Comparison of ENCODE assay signal across 8 cellular contexts in the genomic region with DNA sequence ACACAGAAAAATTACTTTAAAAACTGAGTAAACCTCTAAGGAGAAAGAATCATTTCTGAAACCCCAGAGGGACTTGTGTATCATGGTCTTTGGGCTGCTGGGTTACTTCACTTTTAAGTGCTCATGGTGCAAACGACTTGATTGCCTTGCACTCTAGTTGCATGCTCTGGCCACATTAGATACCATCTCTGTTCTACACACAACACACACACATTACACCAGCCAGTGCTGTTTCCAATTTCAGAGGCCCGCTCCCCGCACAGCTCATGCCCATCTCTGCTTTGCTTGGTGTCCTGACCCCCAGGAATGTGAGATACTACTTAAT. TPM values are rescaled to one million over a fixed set of nuclear protein-coding genes. Genes with fewer than 3 reads are reported as not detected.
A peak's percentile ranks its signal among the peaks of the same experiment; 100 is the strongest.
DNase-seq lines count a peak whose midpoint lies in the region; ATAC-seq, FAIRE-seq and TF ChIP-seq lines count a peak whose summit lies in the region.

No MANE protein-coding gene starts in this region.

- H3K27me3 ChIP-seq in endothelial cell of umbilical vein (ENCODE audit: control insufficient read depth in 2 of 2, insufficient read depth in 2 of 2, low read length in 2 of 2) (no peaks in the 10 kb centered on the region), neutrophil (peaks cover 4% of the 10 kb centered on the region)

- H3K36me3 Mint-ChIP-seq in T-cell, result no peaks in the 10 kb centered on the region

- POLR2A ChIA-PET in T-cell (lab: Charles Lee), result interaction anchor here in 1 of 2 donors (0.7 to 1.1 kb wide), 2 partner anchors 17 to 1471 kb away, joined by 3 to 5 read pairs; no protein-coding TSS in a partner anchor
- POLR2A ChIA-PET in endothelial cell of umbilical vein (lab: Charles Lee), result no interaction called here

- H3K27ac ChIP-seq in endothelial cell of umbilical vein (ENCODE audit: insufficient read depth, low read depth, low read length) (no peak overlapping the region), neutrophil (peak overlapping the region; percentile 96)

- TF ChIP-seq CTCF in endothelial cell of umbilical vein (IDR thresholded peaks at IDR 0.05; ENCODE audit: extremely low read depth in 1 of 2, insufficient read depth in 1 of 2, low read depth in 1 of 2, low read length in 2 of 2), result no peak
- no peak for TF ChIP-seq CTCF in neutrophil (IDR thresholded peaks at IDR 0.05)

- FAIRE-seq in endothelial cell of umbilical vein (lab: Jason Lieb, UNC), result no peak

- dilution Hi-C loops in endothelial cell of umbilical vein (cut with MboI; ENCODE audit: extremely low pct_ligation_motif_present, low sequenced_read_pairs), result no loop called here

- CTCF ChIA-PET in T-cell (lab: Charles Lee) (interaction anchor here in 1 of 2 donors (0.6 to 1.6 kb wide), 2 partner anchors 17 to 176 kb away, joined by 3 read pairs; no protein-coding TSS in a partner anchor), endothelial cell of umbilical vein (lab: Charles Lee) (interaction anchor here (1.0 to 1.4 kb wide), 6 partner anchors 13 to 1252 kb away, joined by 3 to 6 read pairs (median 4); no protein-coding TSS in a partner anchor)

- peak overlapping the region; percentile 68 to 82 for H3K27ac Mint-ChIP-seq in T-cell

- TF ChIP-seq POLR2A in endothelial cell of umbilical vein (IDR thresholded peaks at IDR 0.05; ENCODE audit: low read depth, low read length), result no peak

- no peaks in the 10 kb centered on the region for H3K9me3 ChIP-seq in endothelial cell of umbilical vein (replicated peaks; ENCODE audit: control insufficient read depth, insufficient read depth, low read length)
- no peaks in the 10 kb centered on the region for H3K9me3 ChIP-seq in neutrophil

- no peak for ATAC-seq in T-cell (replicated peaks in 1 of 4)

- peaks cover 3 to 14% of the 10 kb centered on the region in 2 donors for H3K27me3 Mint-ChIP-seq in T-cell

- H3K4me1 ChIP-seq in endothelial cell of umbilical vein (ENCODE audit: control insufficient read depth, extremely low read depth, insufficient read depth, low read length), result peaks cover 15% of the 10 kb centered on the region
- H3K4me1 ChIP-seq in neutrophil (ENCODE audit: control insufficient read depth in 1 of 2, insufficient read depth in 1 of 2, low read depth in 1 of 2, low read length in 1 of 2), result peaks cover 38 to 61% of the 10 kb centered on the region in 2 experiments

- BruUV-seq in endothelial cell of umbilical vein (replicated peaks; lab: Mats Ljungman, UMichigan), result no TSS peak

- peaks cover 45 to 54% (median 47%) of the 10 kb centered on the region in 3 donors for H3K4me1 Mint-ChIP-seq in T-cell

- peak overlapping the region; percentile 75 for H2AFZ ChIP-seq in endothelial cell of umbilical vein (ENCODE audit: low read depth, low read length)

- H3K9ac ChIP-seq in endothelial cell of umbilical vein (replicated peaks; ENCODE audit: extremely low read depth, insufficient read depth, low read length), result peak overlapping the region; percentile 56

- peaks cover 11% of the 10 kb centered on the region for H4K20me1 ChIP-seq in endothelial cell of umbilical vein (replicated peaks; ENCODE audit: control insufficient read depth, extremely low read depth, insufficient read depth, low read length)

- no peaks in the 10 kb centered on the region for H3K36me3 ChIP-seq in endothelial cell of umbilical vein (ENCODE audit: control insufficient read depth in 2 of 2, extremely low read depth in 1 of 2, insufficient read depth in 2 of 2, low read length in 2 of 2)
- no peaks in the 10 kb centered on the region for H3K36me3 ChIP-seq in neutrophil

- no peaks in the 10 kb centered on the region for H3K9me1 ChIP-seq in endothelial cell of umbilical vein (replicated peaks; ENCODE audit: control insufficient read depth, extremely low read depth, insufficient read depth, low read length)

- peaks cover 7% of the 10 kb centered on the region for H3K79me2 ChIP-seq in endothelial cell of umbilical vein (ENCODE audit: control insufficient read depth, insufficient read depth, low read length)

- intact Hi-C loops in endothelial cell of umbilical vein (cut with micrococcal nuclease), result loop anchor here (5.0 kb wide), 5 partner anchors 143 to 1783 kb away; partner anchors contain the start of genes H2AZ1 and TRMT10A

- H3K4me3 ChIP-seq in endothelial cell of umbilical vein (replicated peaks in 1 of 3; ENCODE audit: insufficient read depth in 1 of 3, low read depth in 1 of 3, low read length in 3 of 3) (peak overlapping the region; percentile 35 to 97 (median 80)), neutrophil (ENCODE audit: low read depth in 1 of 2, low read length in 1 of 2) (peak overlapping the region; percentile 85 to 96)

- H3K9me3 Mint-ChIP-seq in T-cell, result no peaks in the 10 kb centered on the region

- DNase-seq in activated T-cell treated with anti-CD3 and anti-CD28 coated beads, Interleukin-2, amount 50 U/mL, for 1 hour, result peak; percentile 23
- DNase-seq in activated T-cell treated with anti-CD3 and anti-CD28 coated beads for 4 hours (no peak), T-cell (peak in 1 of 34 experiments; percentile 3), endothelial cell of umbilical vein (ENCODE audit: low read depth, low spot score) (peak; percentile 47), COLO829 (ENCODE audit: low spot score) (no peak), NCI-H510A (lab: John Stamatoyannopoulos, UW) (no peak), GDM1 (lab: John Stamatoyannopoulos, UW) (no peak)

- H3K4me2 ChIP-seq in endothelial cell of umbilical vein (ENCODE audit: insufficient read depth, low read length), result peak overlapping the region; percentile 89

- peak overlapping the region; percentile 88 to 98 (median 92) for H3K4me3 Mint-ChIP-seq in T-cell

TF ChIP-seq in endothelial cell of umbilical vein, 7 proteins besides CTCF, POLR2A, EP300 and RAD21:
- TF ChIP-seq, protein P1, sequence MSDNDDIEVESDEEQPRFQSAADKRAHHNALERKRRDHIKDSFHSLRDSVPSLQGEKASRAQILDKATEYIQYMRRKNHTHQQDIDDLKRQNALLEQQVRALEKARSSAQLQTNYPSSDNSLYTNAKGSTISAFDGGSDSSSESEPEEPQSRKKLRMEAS (IDR thresholded peaks at IDR 0.05; ENCODE audit: insufficient read depth, insufficient read length), result no peak
- TF ChIP-seq JUN (IDR thresholded peaks at IDR 0.05; ENCODE audit: borderline replicate concordance, insufficient read depth, insufficient read length, low read depth) (no peak), MYC (IDR thresholded peaks at IDR 0.05; ENCODE audit: low read depth, low read length) (no peak), GATA2 (IDR thresholded peaks at IDR 0.05; ENCODE audit: insufficient read depth, insufficient read length, low read depth, low read length) (no peak), EZH2 (IDR thresholded peaks at IDR 0.05; ENCODE audit: borderline replicate concordance, low read depth, low read length, severe bottlenecking) (no peak), POLR2AphosphoS5 (IDR thresholded peaks at IDR 0.05; ENCODE audit: insufficient read depth, low read depth, low read length) (no peak), FOS (IDR thresholded peaks at IDR 0.05; ENCODE audit: borderline replicate concordance, insufficient read depth, low read length) (no peak)

RNA-seq across cellular contexts. Expression of gene PPP3CA, which starts 2.1 kb away (rescaled TPM):
- 10 to 100 TPM; 28.2 to 35.7 (median 33.5) TPM for total RNA-seq in T-cell
- 40.3 and 43.3 TPM in 2 replicates for total RNA-seq in endothelial cell of umbilical vein
- 6.6 and 7.0 TPM in 2 replicates for polyA plus RNA-seq in endothelial cell of umbilical vein
- polyA plus RNA-seq in endothelial cell of umbilical vein (2011; cell fraction: cytosol; rRNA removed), result 10.2 and 11.0 TPM in 2 replicates
- polyA plus RNA-seq in endothelial cell of umbilical vein (2011; cell fraction: nucleus; rRNA removed), result 10.2 and 12.8 TPM in 2 replicates
- polyA plus RNA-seq in endothelial cell of umbilical vein (2012), result 19.3 and 28.7 TPM in 2 replicates
- polyA minus RNA-seq in endothelial cell of umbilical vein, result 27.6 and 28.4 TPM in 2 replicates
- 13.1 TPM for polyA minus RNA-seq in endothelial cell of umbilical vein (2011; cell fraction: cytosol; rRNA and poly(A)+ RNA removed)
- polyA minus RNA-seq in endothelial cell of umbilical vein (2011; cell fraction: nucleus; rRNA and poly(A)+ RNA removed), result 38.2 and 50.4 TPM in 2 replicates

Comparison
In these comparisons a context has a peak if more than half of its experiments do, and no peak if none do; other contexts are left out.
1. DNase-seq: peak in activated T-cell treated with anti-CD3 and anti-CD28 coated beads, Interleukin-2, amount 50 U/mL, for 1 hour (single experiment) and endothelial cell of umbilical vein (single experiment); none in activated T-cell treated with anti-CD3 and anti-CD28 coated beads for 4 hours (single experiment), COLO829 (single experiment), NCI-H510A (single experiment) and GDM1 (single experiment).